In genomic region chr3:7977245-7978103, GRCh38 we compare ENCODE assay signal across 1 cellular context.
TF ChIP-seq lines count a peak whose summit lies in the region.

No MANE protein-coding gene starts in this region.

TF ChIP-seq in HCT116, 20 proteins besides CTCF, POLR2A, EP300 and RAD21 (continued from another document):
- TF ChIP-seq SP1 (IDR thresholded peaks at IDR 0.05; ENCODE audit: low read depth): no peak
- no peak for TF ChIP-seq YY1 (IDR thresholded peaks at IDR 0.05; ENCODE audit: extremely low read depth, insufficient replicate concordance, low read depth, low read length)
- TF ChIP-seq REST (IDR thresholded peaks at IDR 0.05; ENCODE audit: low read depth): no peak
- no peak for TF ChIP-seq SIN3A (IDR thresholded peaks at IDR 0.05; ENCODE audit: low read depth)
- TF ChIP-seq EZH2phosphoT487 (IDR thresholded peaks at IDR 0.05; ENCODE audit: borderline replicate concordance): no peak
- TF ChIP-seq FOSL1 (IDR thresholded peaks at IDR 0.05; ENCODE audit: low read depth): no peak
- no peak for TF ChIP-seq TCF7L2 (IDR thresholded peaks at IDR 0.05; ENCODE audit: borderline replicate concordance, extremely low read depth, insufficient read depth, insufficient read length)
- TF ChIP-seq MAX (IDR thresholded peaks at IDR 0.05): no peak
- no peak for TF ChIP-seq CEBPB (IDR thresholded peaks at IDR 0.05; ENCODE audit: low read depth)
- TF ChIP-seq ZNF274 (IDR thresholded peaks at IDR 0.05; ENCODE audit: low read depth, low read length): no peak
- TF ChIP-seq EGR1 (IDR thresholded peaks at IDR 0.05; ENCODE audit: low read depth): no peak
